Comparison of ENCODE assay signal across 8 cellular contexts in genomic region chr6:26204332-26205160, GRCh38.
DNase-seq lines count a peak whose midpoint lies in the region; ATAC-seq, FAIRE-seq and TF ChIP-seq lines count a peak whose summit lies in the region.

No MANE protein-coding gene starts in this region.

- peaks cover 56% of the 10 kb centered on the region for H3K4me1 ChIP-seq in BLaER1

- H3K36me3 ChIP-seq in BLaER1 = no peaks in the 10 kb centered on the region

- DNase-seq in GM19239 (ENCODE audit: insufficient read length, low spot score) (peak; percentile 50), NCI-H526 treated with DMSO at 0.1 percent for 48 hours (lab: John Stamatoyannopoulos, UW) (peak; percentile 96), ecto neural progenitor cell (ENCODE audit: low spot score) (peak; percentile 94), lower leg skin (ENCODE audit: low spot score in 2 of 2) (peak; percentile 95 to 96)
- DNase-seq in activated CD4-positive, alpha-beta T cell treated with anti-CD3 and anti-CD28 coated beads, Interleukin-2, amount 50 U/mL, for 24 hours (ENCODE audit: low read depth in 1 of 2, low spot score in 1 of 2) = peak; percentile 61 to 91
- peak; percentile 62 to 79 for DNase-seq in stimulated activated CD4-positive, alpha-beta T cell treated with anti-CD3 and anti-CD28 coated beads, Interleukin-4, amount 100 ng/mL, for 48 hours (ENCODE audit: low read depth in 2 of 2)

- peak overlapping the region; percentile 83 for H3K4me3 ChIP-seq in BLaER1
- peak overlapping the region; percentile 50 for H3K4me3 ChIP-seq in lower leg skin (ENCODE audit: low read depth, poor library complexity, severe bottlenecking)

- TF ChIP-seq CTCF in lower leg skin (IDR thresholded peaks at IDR 0.05) = no peak

- WGBS in lower leg skin, 2 donors = 1% methylated on average over 52 to 53 of the region's 53 CpGs

- intact Hi-C loops in lower leg skin (cut with DNase I; ENCODE audit: low total_unique reads) = loop anchor here (10.0 kb wide), 1 partner anchor 80 kb away; a partner anchor contains a TSS

- no peaks in the 10 kb centered on the region for H3K27me3 ChIP-seq in BLaER1

- peaks cover 5% of the 10 kb centered on the region; the same call in 1 of the 2 replicates for H4K20me1 ChIP-seq in BLaER1

- peak in 1 of 2 donors; percentile 58 for TF ChIP-seq POLR2A in lower leg skin (IDR thresholded peaks at IDR 0.05)

- H3K27ac ChIP-seq in BLaER1 = peak overlapping the region; percentile 97

- no peaks in the 10 kb centered on the region for H3K9me3 ChIP-seq in BLaER1

- peak overlapping the region; percentile 97 for H3K9ac ChIP-seq in BLaER1

- peak; percentile 92 for FAIRE-seq in GM19239 (lab: Jason Lieb, UNC)

- H3K4me2 ChIP-seq in BLaER1 = peak overlapping the region; percentile 85

- peak; percentile 35 for ATAC-seq in HG03457 (IDR thresholded peaks at IDR 0.05; ENCODE audit: unreplicated experiment)

Comparison
In these comparisons a context has a peak if more than half of its experiments do, and no peak if none do; other contexts are left out.
1. Peak in every context shown above with its lines: DNase-seq, ATAC-seq, H3K4me3 ChIP-seq and H3K27ac ChIP-seq.